ENCODE assay signal across 28 cellular contexts in genomic region chr1:165668184-165668583, GRCh38.
"Had no signal": no experiment of that assay in that cellular context is flagged by ENCODE, and none has a peak within 500 bp of the region (broad histone marks: within the 10 kb centered on the region; RNA-seq: fewer than 3 reads in every experiment).

No MANE protein-coding gene starts in this region.

- H3K27me3 Mint-ChIP-seq: activated naive CD4-positive, alpha-beta T cell treated with anti-CD3 and anti-CD28 coated beads, Interleukin-2, amount 10 ng/mL, durations not matched to agents 7 days and 5 days had no signal

- H3K27ac Mint-ChIP-seq: activated naive CD4-positive, alpha-beta T cell treated with anti-CD3 and anti-CD28 coated beads, Interleukin-2, amount 10 ng/mL, durations not matched to agents 7 days and 5 days; activated naive CD4-positive, alpha-beta T cell treated with anti-CD3 and anti-CD28 coated beads, Interleukin-2, amount 50 U/mL, for 72 hours; activated T-helper 1 cell treated with anti-CD3 and anti-CD28 coated beads, Interleukin-12 subunit alpha, Interleukin-12 subunit beta, Interleukin-2, Interleukin-4 antibody, amounts not matched to agents 30 ng/mL and 10 ng/mL and 1 ng/mL, durations not matched to agents 14 hours and 24 hours and 36 hours; activated T-helper 2 cell treated with anti-CD3 and anti-CD28 coated beads, Interferon-gamma antibody, Interleukin-2, Interleukin-4, amounts not matched to agents 10 μg/mL and 5 μg/mL and 100 μg/mL, durations not matched to agents 14 hours and 24 hours and 36 hours had no signal

- ATAC-seq: body of pancreas, gastroesophageal sphincter, heart right ventricle had no signal

- H3K4me3 Mint-ChIP-seq: activated naive CD4-positive, alpha-beta T cell treated with anti-CD3 and anti-CD28 coated beads, Interleukin-2, amount 10 ng/mL, durations not matched to agents 7 days and 5 days; activated T-helper 1 cell treated with anti-CD3 and anti-CD28 coated beads, Interleukin-12 subunit alpha, Interleukin-12 subunit beta, Interleukin-2, Interleukin-4 antibody, amounts not matched to agents 30 ng/mL and 10 ng/mL and 1 ng/mL, durations not matched to agents 14 hours and 24 hours and 36 hours had no signal

- DNase-seq: activated CD4-positive, alpha-beta T cell treated with anti-CD3 and anti-CD28 coated beads for 4 hours; activated CD4-positive, alpha-beta T cell treated with anti-CD3 and anti-CD28 coated beads, Interleukin-2, amount 50 U/mL, for 1 hour; activated CD4-positive, alpha-beta T cell treated with anti-CD3 and anti-CD28 coated beads, Interleukin-2, amount 50 U/mL, for 48 hours; activated CD4-positive, CD25-positive, alpha-beta regulatory T cell; activated CD4-positive, CD25-positive, alpha-beta regulatory T cell treated with anti-CD3 and anti-CD28 coated beads, Interleukin-2, amount 50 U/mL, for 72 hours; activated CD8-positive, alpha-beta memory T cell treated with anti-CD3 and anti-CD28 coated beads, Interleukin-2, amount 50 U/mL, for 48 hours; activated effector memory CD4-positive, alpha-beta T cell treated with anti-CD3 and anti-CD28 coated beads, Interleukin-2, amount 50 U/mL, for 16 hours; activated naive CD4-positive, alpha-beta T cell; activated naive CD4-positive, alpha-beta T cell treated with anti-CD3 and anti-CD28 coated beads, Interleukin-2, amount 10 ng/mL, durations not matched to agents 7 days and 5 days; activated T-cell treated with anti-CD3 and anti-CD28 coated beads for 4 hours; activated T-cell treated with anti-CD3 and anti-CD28 coated beads, Interleukin-2, amount 50 U/mL, for 48 hours; adrenal gland; amygdala; aorta; body of pancreas; caudate nucleus; cortex of kidney; dermis blood vessel endothelial cell; effector CD4-positive, alpha-beta T cell; esophagus squamous epithelium; foreskin melanocyte; heart right ventricle; T-helper 1 cell; T-helper 2 cell had no signal

- H3K9me3 Mint-ChIP-seq: activated naive CD4-positive, alpha-beta T cell treated with anti-CD3 and anti-CD28 coated beads, Interleukin-2, amount 10 ng/mL, durations not matched to agents 7 days and 5 days; activated naive CD4-positive, alpha-beta T cell treated with anti-CD3 and anti-CD28 coated beads, Interleukin-2, amount 50 U/mL, for 72 hours; activated T-helper 1 cell treated with anti-CD3 and anti-CD28 coated beads, Interleukin-12 subunit alpha, Interleukin-12 subunit beta, Interleukin-2, Interleukin-4 antibody, amounts not matched to agents 30 ng/mL and 10 ng/mL and 1 ng/mL, durations not matched to agents 14 hours and 24 hours and 36 hours; activated T-helper 2 cell treated with anti-CD3 and anti-CD28 coated beads, Interferon-gamma antibody, Interleukin-2, Interleukin-4, amounts not matched to agents 10 μg/mL and 5 μg/mL and 100 μg/mL, durations not matched to agents 14 hours and 24 hours and 36 hours had no signal
